ENCODE assay signal across 15 cellular contexts in genomic region chr2:171626949-171627348, GRCh38.
"Had no signal": no experiment of that assay in that cellular context is flagged by ENCODE, and none has a peak within 500 bp of the region (broad histone marks: within the 10 kb centered on the region; RNA-seq: fewer than 3 reads in every experiment).

No MANE protein-coding gene starts in this region.

- ATAC-seq: naive thymus-derived CD8-positive, alpha-beta T cell; right lobe of liver; stimulated activated naive B cell treated with anti-CD40 and anti-IgM and Interleukin-4, amounts not matched to agents 10 μg/mL and 1 μg/mL and 100 μg/mL, for 72 hours; stimulated activated naive CD8-positive, alpha-beta T cell treated with anti-CD3 and anti-CD28 coated beads, Interleukin-15, Interleukin-2, amounts not matched to agents 100 U/mL and 50 U/mL, for 24 hours had no signal

- DNase-seq: islet precursor cell; left ventricle myocardium inferior; naive thymus-derived CD8-positive, alpha-beta T cell; ovary; right lobe of liver; stimulated activated CD4-positive, alpha-beta T cell treated with anti-CD3 and anti-CD28 coated beads, Interleukin-12 subunit alpha, Interleukin-12 subunit beta, amount 100 ng/mL, for 4 hours; stimulated activated CD4-positive, alpha-beta T cell treated with anti-CD3 and anti-CD28 coated beads, Interleukin-15, amount 100 ng/mL, for 24 hours; stimulated activated CD4-positive, alpha-beta T cell treated with anti-CD3 and anti-CD28 coated beads, Interleukin-2, amount 100 ng/mL, for 24 hours; stimulated activated CD4-positive, alpha-beta T cell treated with anti-CD3 and anti-CD28 coated beads, Interleukin-4, amount 100 ng/mL, for 1 hour; stimulated activated naive B cell treated with anti-CD40 and anti-IgM and Interleukin-4, amounts not matched to agents 10 μg/mL and 1 μg/mL and 100 μg/mL, for 72 hours; stimulated activated naive CD8-positive, alpha-beta T cell treated with anti-CD3 and anti-CD28 coated beads, Interleukin-15, Interleukin-2, amounts not matched to agents 100 U/mL and 50 U/mL, for 24 hours; stomach; testis; thyroid gland; transverse colon had no signal
